7 cellular contexts compared by ENCODE assay signal in the genomic region with DNA sequence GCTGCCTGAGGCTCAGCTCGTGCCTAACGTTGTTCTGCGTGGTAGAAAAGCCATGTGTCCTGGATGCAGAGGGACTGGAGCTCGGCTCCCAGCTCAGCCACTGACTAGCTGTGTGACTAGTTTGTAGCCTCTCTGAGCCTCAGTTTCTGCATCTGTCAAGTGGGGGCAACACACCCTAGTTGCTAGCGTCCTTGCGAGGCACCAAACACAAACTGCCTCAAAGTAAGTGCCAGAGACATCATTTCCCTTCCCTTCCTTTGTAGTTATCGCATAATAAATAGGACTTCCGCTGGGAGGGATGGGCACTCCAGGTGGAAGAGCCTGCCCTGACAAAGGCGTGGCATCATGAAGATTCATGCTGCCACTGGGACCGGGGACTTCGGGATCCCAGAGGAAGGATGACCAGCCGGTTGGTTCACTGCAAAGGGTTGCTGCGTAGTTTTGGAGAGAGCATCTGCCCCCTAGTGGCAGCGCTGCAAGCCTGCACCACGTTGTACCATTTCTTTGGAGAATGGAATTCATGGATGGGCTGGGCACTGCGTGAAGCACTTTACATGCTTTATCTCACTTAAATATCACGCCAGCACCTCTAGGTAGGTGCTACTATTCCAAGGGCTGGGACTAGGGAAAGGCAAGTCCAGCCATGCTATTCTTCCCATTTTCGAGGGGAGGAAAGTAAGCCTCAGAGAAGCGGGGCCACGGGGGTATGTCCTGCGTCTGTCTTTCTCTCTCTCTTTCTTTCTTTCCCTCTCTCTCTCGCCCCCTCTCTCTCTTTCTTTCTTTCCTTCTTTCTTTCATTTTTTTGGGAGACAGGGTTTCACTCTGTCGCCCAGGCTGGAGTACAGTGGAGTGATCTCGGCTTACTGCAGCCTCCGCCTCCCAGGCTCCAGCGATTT. TPM values are rescaled to one million over a fixed set of nuclear protein-coding genes. Genes with fewer than 3 reads are reported as not detected.
A peak's percentile ranks its signal among the peaks of the same experiment; 100 is the strongest.
DNase-seq lines count a peak whose midpoint lies in the region; ATAC-seq and TF ChIP-seq lines count a peak whose summit lies in the region.

No MANE protein-coding gene starts in this region.

- no peak overlapping the region for H2BK15ac ChIP-seq in mesenchymal stem cell (ENCODE audit: low read depth, poor library complexity, severe bottlenecking)

- H3K79me1 ChIP-seq in mesenchymal stem cell (replicated peaks; ENCODE audit: low read length, poor library complexity, severe bottlenecking) = no peaks in the 10 kb centered on the region

- H3K4me3 ChIP-seq in mesenchymal stem cell (ENCODE audit: insufficient read depth in 1 of 2, low read depth in 1 of 2, low read length in 2 of 2) = no peak overlapping the region

- H2AK5ac ChIP-seq in mesenchymal stem cell (ENCODE audit: low read length, severe bottlenecking) = no peak overlapping the region

- peak; percentile 63 for ATAC-seq in HG03159 (IDR thresholded peaks at IDR 0.05; ENCODE audit: unreplicated experiment)

- H4K8ac ChIP-seq in mesenchymal stem cell (ENCODE audit: low read length) = no peak overlapping the region

- no peak overlapping the region for H4K91ac ChIP-seq in mesenchymal stem cell (ENCODE audit: low read length)

- no peak overlapping the region for H3K27ac ChIP-seq in mesenchymal stem cell (ENCODE audit: low read length, poor library complexity, severe bottlenecking)

- H3K9me3 ChIP-seq in mesenchymal stem cell (ENCODE audit: control insufficient read depth, low read length) = no peaks in the 10 kb centered on the region

- 51% methylated on average over 26 of the region's 26 CpGs for WGBS in mesenchymal stem cell

- H2BK120ac ChIP-seq in mesenchymal stem cell (ENCODE audit: low read depth, low read length) = no peak overlapping the region

- no peak overlapping the region for H3K4me2 ChIP-seq in mesenchymal stem cell (ENCODE audit: low read length, poor library complexity, severe bottlenecking)

- H3K14ac ChIP-seq in mesenchymal stem cell (ENCODE audit: low read length in 2 of 2) = no peak overlapping the region

- H3K4ac ChIP-seq in mesenchymal stem cell (ENCODE audit: low read depth in 1 of 2, low read length in 2 of 2) = no peak overlapping the region

- no peak overlapping the region for H2BK5ac ChIP-seq in mesenchymal stem cell (ENCODE audit: low read depth, low read length, poor library complexity, severe bottlenecking)

- H2BK12ac ChIP-seq in mesenchymal stem cell (ENCODE audit: low read length in 2 of 2) = no peak overlapping the region

- DNase-seq in NCI-H526 (lab: John Stamatoyannopoulos, UW) (peak; percentile 59 to 76), ecto neural progenitor cell (ENCODE audit: low spot score) (peak; percentile 75), mesenchymal stem cell (peak; percentile 62)
- DNase-seq in activated CD4-positive, alpha-beta T cell treated with anti-CD3 and anti-CD28 coated beads, Interleukin-2, amount 50 U/mL, for 1 hour = peak; percentile 47
- peak; percentile 35 for DNase-seq in stimulated activated CD8-positive, alpha-beta memory T cell treated with anti-CD3 and anti-CD28 coated beads, Interleukin-15, amount 100 ng/mL, for 24 hours (ENCODE audit: low read depth)

- peak; percentile 95 for TF ChIP-seq CTCF in GM12874 (IDR thresholded peaks at IDR 0.05; ENCODE audit: insufficient read depth, low read depth, low read length)

- no peak overlapping the region for H3K9ac ChIP-seq in mesenchymal stem cell (ENCODE audit: low read length)

- H2AFZ ChIP-seq in mesenchymal stem cell (ENCODE audit: low read depth, low read length) = no peak overlapping the region

- no peak overlapping the region for H3K18ac ChIP-seq in mesenchymal stem cell (ENCODE audit: low read depth in 1 of 2, low read length in 2 of 2)

- H3K4me1 ChIP-seq in mesenchymal stem cell (ENCODE audit: control insufficient read depth, insufficient read depth, low read depth, low read length) = peaks cover 5% of the 10 kb centered on the region

- H3K27me3 ChIP-seq in mesenchymal stem cell (ENCODE audit: control insufficient read depth in 1 of 2, insufficient read depth in 1 of 2, low read length in 2 of 2) = peaks cover 19 to 62% of the 10 kb centered on the region in 2 experiments

- H3K36me3 ChIP-seq in mesenchymal stem cell (ENCODE audit: control insufficient read depth in 1 of 2, insufficient read depth in 2 of 2, low read depth in 1 of 2, low read length in 2 of 2) = no peaks in the 10 kb centered on the region

- H3K23ac ChIP-seq in mesenchymal stem cell (ENCODE audit: low read length in 2 of 2) = no peak overlapping the region

RNA-seq across cellular contexts. Expression of a gene that starts 4.6 kb away (rescaled TPM):
- not detected for polyA plus RNA-seq in mesenchymal stem cell (2013, experiment 1 of 2)
- polyA plus RNA-seq in mesenchymal stem cell (2013, experiment 2 of 2) = not detected

RNA-seq across cellular contexts. Expression of a gene that starts 24.4 kb away (rescaled TPM):
- 1.1 TPM for polyA plus RNA-seq in mesenchymal stem cell (2013, experiment 1 of 2)
- 1.1 TPM for polyA plus RNA-seq in mesenchymal stem cell (2013, experiment 2 of 2)

RNA-seq across cellular contexts. Expression of a gene that starts 25.4 kb away (rescaled TPM):
- polyA plus RNA-seq in mesenchymal stem cell (2013, experiment 1 of 2) = not detected
- polyA plus RNA-seq in mesenchymal stem cell (2013, experiment 2 of 2) = not detected
